In genomic region chr2:28951910-28952805, GRCh38 we compare ENCODE assay signal across 8 cellular contexts. TPM values are rescaled to one million over a fixed set of nuclear protein-coding genes. Genes with fewer than 3 reads are reported as not detected.
A peak's percentile ranks its signal among the peaks of the same experiment; 100 is the strongest.
DNase-seq lines count a peak whose midpoint lies in the region; ATAC-seq and TF ChIP-seq lines count a peak whose summit lies in the region.

No MANE protein-coding gene starts in this region.

- no peaks in the 10 kb centered on the region for H3K79me2 ChIP-seq in PC-9 (ENCODE audit: low read depth)

- no peak overlapping the region for H3K9ac ChIP-seq in subcutaneous abdominal adipose tissue (ENCODE audit: low read length in 5 of 5)

- H3K4me1 Mint-ChIP-seq in HFFc6 (ENCODE audit: low read depth): peaks cover 33% of the 10 kb centered on the region
- peaks cover 37% of the 10 kb centered on the region for H3K4me1 Mint-ChIP-seq in WTC11
- peaks cover 25 to 29% of the 10 kb centered on the region in 2 donors for H3K4me1 Mint-ChIP-seq in stimulated activated naive B cell treated with anti-CD40 and anti-IgM and Interleukin-4, amounts not matched to agents 10 μg/mL and 1 μg/mL and 100 μg/mL, for 72 hours

- CTCF ChIA-PET in WTC11 (lab: Charles Lee) (interaction anchor here (0.7 kb wide), 1 partner anchor 257 kb away, joined by 3 read pairs; no protein-coding TSS in a partner anchor), PC-9 (lab: Charles Lee) (interaction anchor here (0.7 kb wide), 1 partner anchor 470 kb away, joined by 3 read pairs; no protein-coding TSS in a partner anchor)

- no peak overlapping the region for H3K4me2 ChIP-seq in PC-9

- H3K27me3 Mint-ChIP-seq in HFFc6 (ENCODE audit: insufficient read depth) (peaks cover 6% of the 10 kb centered on the region; the same call in 1 of the 2 replicates), WTC11 (ENCODE audit: low read depth) (0 out of 2 replicates have a peak, but pooled peaks cover 2% of the 10 kb centered on the region)
- H3K27me3 Mint-ChIP-seq in stimulated activated naive B cell treated with anti-CD40 and anti-IgM and Interleukin-4, amounts not matched to agents 10 μg/mL and 1 μg/mL and 100 μg/mL, for 72 hours: no peaks in the 10 kb centered on the region

- peak overlapping the region; percentile 22; the same call in 1 of the 2 replicates for H3K4me3 ChIP-seq in iPS-18c (ENCODE audit: insufficient read depth, low read depth, low read length)
- H3K4me3 ChIP-seq in subcutaneous abdominal adipose tissue (ENCODE audit: low read depth in 1 of 5, low read length in 5 of 5): no peak overlapping the region
- H3K4me3 ChIP-seq in PC-9: no peak overlapping the region

- H3K27ac ChIP-seq in subcutaneous abdominal adipose tissue (ENCODE audit: low read depth, low read length) (peak overlapping the region; percentile 51), PC-9 (no peak overlapping the region)

- H3K9me2 ChIP-seq in PC-9 (ENCODE audit: insufficient read depth): no peaks in the 10 kb centered on the region

- peaks cover 4 to 31% (median 20%) of the 10 kb centered on the region in 5 donors for H3K4me1 ChIP-seq in subcutaneous abdominal adipose tissue (ENCODE audit: control insufficient read depth in 5 of 5, insufficient read depth in 5 of 5, low read length in 5 of 5)
- H3K4me1 ChIP-seq in PC-9 (replicated peaks; ENCODE audit: insufficient read depth): peaks cover 24% of the 10 kb centered on the region; the same call in 1 of the 2 replicates

- peaks cover 3% of the 10 kb centered on the region for H3K9me3 ChIP-seq in iPS-18c (ENCODE audit: control insufficient read depth, insufficient read depth, low read length)
- H3K9me3 ChIP-seq in subcutaneous abdominal adipose tissue (ENCODE audit: control insufficient read depth in 5 of 5, low read length in 5 of 5): no peaks in the 10 kb centered on the region
- peaks cover 4% of the 10 kb centered on the region; the same call in 1 of the 2 replicates for H3K9me3 ChIP-seq in PC-9 (ENCODE audit: insufficient read depth, low read depth)

- intact Hi-C loops in PC-9 (cut with micrococcal nuclease; ENCODE audit: unreplicated experiment): loop anchor here (10.0 kb wide), 1 partner anchor 533 kb away; no protein-coding TSS in a partner anchor

- POLR2A ChIA-PET in WTC11 (lab: Charles Lee): no interaction called here
- POLR2A ChIA-PET in PC-9 (lab: Charles Lee; ENCODE audit: unreplicated experiment): interaction anchor here (0.5 kb wide), 1 partner anchor 168 kb away, joined by 5 read pairs; no protein-coding TSS in a partner anchor

- TF ChIP-seq CTCF in HFFc6 (IDR thresholded peaks at IDR 0.05) (no peak), WTC11 (IDR thresholded peaks at IDR 0.05) (no peak), PC-9 (conservative IDR thresholded peaks at IDR 0.05) (no peak)

- BruUV-seq in PC-9 (replicated peaks; lab: Mats Ljungman, UMichigan): no TSS peak

- H3K36me3 Mint-ChIP-seq in HFFc6 (ENCODE audit: low read depth) (peaks cover 29% of the 10 kb centered on the region), WTC11 (peaks cover 31% of the 10 kb centered on the region)
- H3K36me3 Mint-ChIP-seq in stimulated activated naive B cell treated with anti-CD40 and anti-IgM and Interleukin-4, amounts not matched to agents 10 μg/mL and 1 μg/mL and 100 μg/mL, for 72 hours: peaks cover 20 to 28% of the 10 kb centered on the region in 2 donors

- ATAC-seq in WTC11: peak; percentile 7; the same call in 1 of the 2 replicates
- ATAC-seq in stimulated activated naive B cell treated with anti-CD40 and anti-IgM and Interleukin-4, amounts not matched to agents 10 μg/mL and 1 μg/mL and 100 μg/mL, for 72 hours (replicated peaks): no peak

- peaks cover 72% of the 10 kb centered on the region for H3F3A ChIP-seq in PC-9 (ENCODE audit: insufficient read depth, low read depth)

- H3K27ac Mint-ChIP-seq in HFFc6: peak overlapping the region; percentile 7
- H3K27ac Mint-ChIP-seq in WTC11: peak overlapping the region; percentile 76
- H3K27ac Mint-ChIP-seq in stimulated activated naive B cell treated with anti-CD40 and anti-IgM and Interleukin-4, amounts not matched to agents 10 μg/mL and 1 μg/mL and 100 μg/mL, for 72 hours: no peak overlapping the region

- H3K4me3 Mint-ChIP-seq in HFFc6: no peak overlapping the region
- no peak overlapping the region for H3K4me3 Mint-ChIP-seq in WTC11
- H3K4me3 Mint-ChIP-seq in stimulated activated naive B cell treated with anti-CD40 and anti-IgM and Interleukin-4, amounts not matched to agents 10 μg/mL and 1 μg/mL and 100 μg/mL, for 72 hours: no peak overlapping the region

- H4K20me1 ChIP-seq in PC-9 (ENCODE audit: insufficient read depth): peaks cover 13% of the 10 kb centered on the region; the same call in 1 of the 2 replicates

- H3K9me3 Mint-ChIP-seq in HFFc6 (peaks cover 7% of the 10 kb centered on the region), WTC11 (peaks cover 26% of the 10 kb centered on the region)
- peaks cover 0 to 5% of the 10 kb centered on the region in 2 donors for H3K9me3 Mint-ChIP-seq in stimulated activated naive B cell treated with anti-CD40 and anti-IgM and Interleukin-4, amounts not matched to agents 10 μg/mL and 1 μg/mL and 100 μg/mL, for 72 hours

- H3K27me3 ChIP-seq in subcutaneous abdominal adipose tissue (ENCODE audit: control insufficient read depth in 5 of 5, insufficient read depth in 4 of 5, low read length in 5 of 5) (no peaks in the 10 kb centered on the region), PC-9 (ENCODE audit: insufficient read depth, low read depth) (no peaks in the 10 kb centered on the region)

- no peak for DNase-seq in HFFc6
- no peak for DNase-seq in WTC11 (ENCODE audit: low spot score)
- no peak for DNase-seq in activated naive CD4-positive, alpha-beta T cell treated with anti-CD3 and anti-CD28 coated beads, Interleukin-2, amount 50 U/mL, for 16 hours
- no peak for DNase-seq in activated naive CD4-positive, alpha-beta T cell treated with Interleukin-2 at 50 U/mL for 16 hours
- no peak for DNase-seq in stimulated activated naive B cell treated with anti-CD40 and anti-IgM and Interleukin-4, amounts not matched to agents 10 μg/mL and 1 μg/mL and 100 μg/mL, for 72 hours
- no peak for DNase-seq in PC-9

- no peak overlapping the region for H2AFZ ChIP-seq in PC-9

- H3K36me3 ChIP-seq in subcutaneous abdominal adipose tissue (ENCODE audit: control insufficient read depth in 5 of 5, insufficient read depth in 5 of 5, low read length in 5 of 5): peaks cover 11 to 18% (median 15%) of the 10 kb centered on the region in 5 donors
- peaks cover 17% of the 10 kb centered on the region for H3K36me3 ChIP-seq in PC-9 (ENCODE audit: low read depth)

TF ChIP-seq in WTC11, 78 proteins besides CTCF, POLR2A, EP300 and RAD21:
- peak; percentile 93 for TF ChIP-seq GABPB1 (CRISPR knock-in tag; IDR thresholded peaks at IDR 0.05)
- TF ChIP-seq ZNF396 (CRISPR knock-in tag; IDR thresholded peaks at IDR 0.05; ENCODE audit: borderline replicate concordance): no peak

RNA-seq across cellular contexts. Expression of gene TOGARAM2, which starts 28.9 kb away (rescaled TPM):
- not detected for total RNA-seq in HFFc6 (2021; fragmentation: NEBNext Ultra II Directional; extraction: Animal tissue kit (Norgen Biotek cat#: 25700))
- total RNA-seq in WTC11 (2021) (0.62 to 1.0 TPM (median 1.0 TPM) in 3 replicates), PC-9 (2021) (0.44 and 0.45 TPM in 2 replicates)

RNA-seq across cellular contexts. Expression of gene WDR43, which starts 57.7 kb away (rescaled TPM):
- 10 to 100 TPM; 67.8 to 81.1 (median 71.4) TPM for total RNA-seq in HFFc6 (2021; fragmentation: NEBNext Ultra II Directional; extraction: Animal tissue kit (Norgen Biotek cat#: 25700))
- total RNA-seq in WTC11 (2021) (92.4 to 112 TPM (median 103 TPM) in 3 replicates), PC-9 (2021) (37.1 and 57.9 TPM in 2 replicates)
